21 cellular contexts compared by ENCODE assay signal in genomic region chr1:168252204-168252733, GRCh38. TPM values are rescaled to one million over a fixed set of nuclear protein-coding genes. Genes with fewer than 3 reads are reported as not detected.
A peak's percentile ranks its signal among the peaks of the same experiment; 100 is the strongest.
DNase-seq lines count a peak whose midpoint lies in the region; ATAC-seq, FAIRE-seq and TF ChIP-seq lines count a peak whose summit lies in the region.
"Had no signal": no experiment of that assay in that cellular context is flagged by ENCODE, and none has a peak within 500 bp of the region (broad histone marks: within the 10 kb centered on the region; RNA-seq: fewer than 3 reads in every experiment).

No MANE protein-coding gene starts in this region.

- H3K9me3 ChIP-seq in keratinocyte (ENCODE audit: control insufficient read depth, low read depth, low read length), result peaks cover 2% of the 10 kb centered on the region

- H3K27me3 ChIP-seq in keratinocyte (ENCODE audit: control insufficient read depth, extremely low read depth, insufficient read depth, low read length), result no peaks in the 10 kb centered on the region
- H3K27me3 ChIP-seq: BLaER1 had no signal

- H3K27me3 Mint-ChIP-seq in T-helper 2 cell treated with Interferon-gamma antibody and Interleukin-4, amounts not matched to agents 5 μg/mL and 100 μg/mL, for 36 hours (ENCODE audit: low read depth), result no peaks in the 10 kb centered on the region

- DNase-seq in T-helper 2 cell treated with Interferon-gamma antibody and Interleukin-4, amounts not matched to agents 5 μg/mL and 100 μg/mL, for 36 hours (ENCODE audit: low spot score), result no peak
- DNase-seq in T-helper 2 cell, result no peak
- DNase-seq in brain pericyte (ENCODE audit: low read depth, low spot score), result peak; percentile 27
- DNase-seq in keratinocyte (ENCODE audit: low read depth, low spot score), result no peak
- DNase-seq in left ventricle myocardium superior, result no peak
- DNase-seq in GDM1 (lab: John Stamatoyannopoulos, UW), result no peak
- DNase-seq: DMS153, GOT3, HFFc6, NCI-H1930, NCI-H2171 treated with DMSO at 0.1 percent for 48 hours, NCI-H510A, NCI-H82, SHP77 had no signal

- H3K27ac Mint-ChIP-seq in T-helper 2 cell treated with Interferon-gamma antibody and Interleukin-4, amounts not matched to agents 5 μg/mL and 100 μg/mL, for 36 hours, result peak overlapping the region; percentile 34
- H3K27ac Mint-ChIP-seq: HFFc6 had no signal

- no peak for TF ChIP-seq CTCF in keratinocyte (optimal IDR thresholded peaks at IDR 0.05 in 1 of 3, IDR thresholded peaks at IDR 0.05 in 1 of 3, conservative IDR thresholded peaks at IDR 0.05 in 1 of 3; ENCODE audit: extremely low read depth in 1 of 3, insufficient read depth in 2 of 3, low read length in 3 of 3)

- FAIRE-seq in keratinocyte (lab: Jason Lieb, UNC), result peak; percentile 80
- FAIRE-seq: GM12878, RCC 7860 had no signal

- H3K79me2 ChIP-seq in keratinocyte (ENCODE audit: control insufficient read depth, insufficient read depth, low read length), result peaks cover 13% of the 10 kb centered on the region

- peaks cover 23% of the 10 kb centered on the region for H3K9me3 Mint-ChIP-seq in T-helper 2 cell treated with Interferon-gamma antibody and Interleukin-4, amounts not matched to agents 5 μg/mL and 100 μg/mL, for 36 hours

- peaks cover 83% of the 10 kb centered on the region for H3K36me3 Mint-ChIP-seq in T-helper 2 cell treated with Interferon-gamma antibody and Interleukin-4, amounts not matched to agents 5 μg/mL and 100 μg/mL, for 36 hours (ENCODE audit: low read depth)

- H3K27ac ChIP-seq in keratinocyte (ENCODE audit: control insufficient read depth, insufficient read depth, low read length), result no peak overlapping the region
- H3K27ac ChIP-seq: 22Rv1, BLaER1 had no signal

- no peaks in the 10 kb centered on the region for H3K9me1 ChIP-seq in keratinocyte (ENCODE audit: control insufficient read depth, extremely low read depth, insufficient read depth, low read length)

- dilution Hi-C loops in keratinocyte (cut with MboI; ENCODE audit: extremely low pct_ligation_motif_present, low sequenced_read_pairs), result no loop called here

- intact Hi-C loops in left ventricle myocardium superior (cut with micrococcal nuclease), result no loop called here

- H3K36me3 ChIP-seq in keratinocyte (ENCODE audit: control insufficient read depth in 2 of 2, extremely low read depth in 1 of 2, insufficient read depth in 2 of 2, low read length in 2 of 2), result peaks cover 4 to 12% of the 10 kb centered on the region in 2 experiments

- no peak overlapping the region for H2AFZ ChIP-seq in keratinocyte (ENCODE audit: control insufficient read depth, low read length)

- no peak overlapping the region for H3K4me2 ChIP-seq in keratinocyte (ENCODE audit: control insufficient read depth, extremely low read depth, insufficient read depth, low read depth, low read length)
- H3K4me2 ChIP-seq: BLaER1 had no signal

- no peak overlapping the region for H3K4me3 Mint-ChIP-seq in T-helper 2 cell treated with Interferon-gamma antibody and Interleukin-4, amounts not matched to agents 5 μg/mL and 100 μg/mL, for 36 hours
- H3K4me3 Mint-ChIP-seq: HFFc6 had no signal

- ATAC-seq in left ventricle myocardium superior, result no peak
- ATAC-seq in GM19324 (IDR thresholded peaks at IDR 0.05; ENCODE audit: low FRiP score, unreplicated experiment), result no peak
- no peak for ATAC-seq in HG02610 (IDR thresholded peaks at IDR 0.05; ENCODE audit: unreplicated experiment)
- ATAC-seq: GM12878, SK-N-SH treated with all-trans-retinoic acid at 6 μM for 48 hours had no signal

- H3K4me1 Mint-ChIP-seq in T-helper 2 cell treated with Interferon-gamma antibody and Interleukin-4, amounts not matched to agents 5 μg/mL and 100 μg/mL, for 36 hours (ENCODE audit: low read depth), result peaks cover 30% of the 10 kb centered on the region

- H3K4me3 ChIP-seq in keratinocyte (ENCODE audit: control insufficient read depth in 2 of 3, extremely low read depth in 1 of 3, insufficient read depth in 2 of 3, low read depth in 1 of 3, low read length in 3 of 3), result no peak overlapping the region
- H3K4me3 ChIP-seq: BLaER1, GM12878 had no signal

- no peaks in the 10 kb centered on the region for H4K20me1 ChIP-seq in keratinocyte (ENCODE audit: control insufficient read depth, extremely low read depth, insufficient read depth, low read length)

- H3K9ac ChIP-seq in keratinocyte (ENCODE audit: control insufficient read depth, extremely low read depth, insufficient read depth, low read length), result no peak overlapping the region
- H3K9ac ChIP-seq: BLaER1 had no signal

- H3K4me1 ChIP-seq in keratinocyte (ENCODE audit: control insufficient read depth, extremely low read depth, insufficient read depth, low read length), result no peaks in the 10 kb centered on the region
- H3K4me1 ChIP-seq: BLaER1 had no signal

RNA-seq across cellular contexts. Expression of gene SFT2D2, which starts 26.5 kb away (rescaled TPM):
- 21.2 to 38.7 TPM (median 27.6 TPM) in 3 replicates for polyA plus RNA-seq in keratinocyte
- polyA plus RNA-seq in keratinocyte (2011; ENCODE audit: low read depth), result 8.2 TPM
- 9.2 and 19.3 TPM in 2 replicates for polyA plus RNA-seq in keratinocyte (2011; cell fraction: cytosol; rRNA removed)
- 38.6 and 51.0 TPM in 2 replicates for polyA plus RNA-seq in keratinocyte (2011; cell fraction: nucleus; rRNA removed)
- polyA plus RNA-seq in keratinocyte (2012; ENCODE audit: low replicate concordance), result 11.7 and 14.8 TPM in 2 replicates
- polyA minus RNA-seq in keratinocyte, result 90.4 to 156 TPM (median 112 TPM) in 3 replicates
- polyA minus RNA-seq in keratinocyte (2011; cell fraction: cytosol; rRNA and poly(A)+ RNA removed), result 53.7 TPM
- polyA minus RNA-seq in keratinocyte (2011; cell fraction: nucleus; rRNA and poly(A)+ RNA removed), result 66.3 and 110 TPM in 2 replicates
- total RNA-seq in left ventricle myocardium superior, result 13.4 TPM

RNA-seq across cellular contexts. Expression of gene TBX19, which starts 28.4 kb away (rescaled TPM):
- 0.65 to 1.2 TPM (median 0.93 TPM) in 3 replicates for polyA plus RNA-seq in keratinocyte
- polyA plus RNA-seq in keratinocyte (2011; ENCODE audit: low read depth), result 1.5 TPM
- polyA plus RNA-seq in keratinocyte (2011; cell fraction: cytosol; rRNA removed), result 0.44 and 0.56 TPM in 2 replicates
- polyA plus RNA-seq in keratinocyte (2011; cell fraction: nucleus; rRNA removed), result 2.9 and 3.1 TPM in 2 replicates
- 0.25 and 3.9 TPM in 2 replicates for polyA plus RNA-seq in keratinocyte (2012; ENCODE audit: low replicate concordance)
- polyA minus RNA-seq in keratinocyte, result 0.79 to 0.93 TPM (median 0.92 TPM) in 3 replicates
- not detected for polyA minus RNA-seq in keratinocyte (2011; cell fraction: cytosol; rRNA and poly(A)+ RNA removed)
- 1.4 and 2.3 TPM in 2 replicates for polyA minus RNA-seq in keratinocyte (2011; cell fraction: nucleus; rRNA and poly(A)+ RNA removed)
- 0.55 TPM for total RNA-seq in left ventricle myocardium superior
